27 cellular contexts compared by ENCODE assay signal in the genomic region with DNA sequence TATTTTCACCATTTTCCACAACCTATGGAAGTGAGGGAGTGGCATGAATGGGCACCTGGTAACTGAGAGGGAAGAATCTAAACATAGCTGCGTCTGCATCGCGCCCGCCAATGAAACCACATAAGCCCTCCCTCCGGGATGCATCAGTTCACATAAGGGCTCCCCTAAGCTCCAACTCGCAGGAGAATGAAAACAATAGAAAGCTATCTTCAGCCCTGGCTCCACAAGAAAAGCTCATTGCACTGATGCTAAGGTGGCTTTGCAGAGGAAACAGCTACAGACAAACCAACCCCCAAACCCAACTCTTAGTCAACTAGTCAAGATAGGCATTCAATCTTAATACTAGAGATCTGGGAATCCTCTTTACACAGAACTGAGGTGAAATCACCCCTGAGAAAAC.
DNase-seq lines count a peak whose midpoint lies in the region; TF ChIP-seq lines count a peak whose summit lies in the region.
"Had no signal": no experiment of that assay in that cellular context is flagged by ENCODE, and none has a peak within 500 bp of the region (broad histone marks: within the 10 kb centered on the region; RNA-seq: fewer than 3 reads in every experiment).

No MANE protein-coding gene starts in this region.

- no peak overlapping the region for H3K4me3 Mint-ChIP-seq in CD4-positive, alpha-beta memory T cell
- H3K4me3 Mint-ChIP-seq: activated T-cell treated with anti-CD3 and anti-CD28 coated beads, Interleukin-2, amount 50 U/mL, for 4 hours had no signal

- no peak overlapping the region for H3K4me3 ChIP-seq in BLaER1 treated with 17β-estradiol and CSF1 and Interleukin-3, amounts not matched to agents 10 nM and 100 nM
- H3K4me3 ChIP-seq in dorsolateral prefrontal cortex (peak overlapping the region in 36 of 59 donors; percentile 1 to 53 (median 24)), rectal smooth muscle tissue (ENCODE audit: low read length) (no peak overlapping the region)
- H3K4me3 ChIP-seq in CD4-positive, alpha-beta memory T cell (ENCODE audit: low read length in 2 of 2), result no peak overlapping the region
- H3K4me3 ChIP-seq: lower lobe of right lung, pancreas, right lobe of liver had no signal

- CTCF ChIA-PET in CD4-positive, alpha-beta memory T cell (lab: Charles Lee; ENCODE audit: partially characterized antibody), result interaction anchor here (1.0 to 1.1 kb wide), 2 partner anchors 27 to 66 kb away, joined by 3 read pairs; no protein-coding TSS in a partner anchor

- DNase-seq in NCI-H2107 (lab: John Stamatoyannopoulos, UW), result peak; percentile 70
- peak in 1 of 10 donors; percentile 43 for DNase-seq in dorsolateral prefrontal cortex
- DNase-seq in mesenteric fat pad (ENCODE audit: low spot score), result no peak
- no peak for DNase-seq in CD4-positive, alpha-beta memory T cell
- no peak for DNase-seq in activated CD4-positive, alpha-beta T cell treated with anti-CD3 and anti-CD28 coated beads for 48 hours
- no peak for DNase-seq in NCI-H2196 treated with DMSO at 0.1 percent for 48 hours (lab: John Stamatoyannopoulos, UW; ENCODE audit: unreplicated experiment)
- DNase-seq: activated CD4-positive, alpha-beta T cell treated with anti-CD3 and anti-CD28 coated beads, Interleukin-2, amount 50 U/mL, for 1 hour; activated gamma-delta T cell treated with Interleukin-2 at 50 U/mL for 16 hours; activated T-cell treated with anti-CD3 and anti-CD28 coated beads, Interleukin-2, amount 50 U/mL, for 4 hours; BE2C; COR-L47; HCEC 1CT; KG1; lower lobe of right lung; MM.1S; NCI-H1417 treated with DMSO at 0.1 percent for 48 hours; NCI-H2171; NCI-H524 treated with DMSO at 0.1 percent for 48 hours; NK-92 treated with Interleukin-12 subunit alpha and Interleukin-12 subunit beta, amount 100 ng/mL, for 24 hours; pancreas; right lobe of liver; SHP77; stimulated activated CD4-positive, alpha-beta T cell treated with anti-CD3 and anti-CD28 coated beads, Interleukin-12 subunit alpha, Interleukin-12 subunit beta, amount 100 ng/mL, for 4 hours; stimulated activated CD4-positive, alpha-beta T cell treated with anti-CD3 and anti-CD28 coated beads, Interleukin-4, amount 100 ng/mL, for 1 hour; SW 1271 had no signal

- no peak overlapping the region; a peak in 1 of 22 replicates for H3K9ac ChIP-seq in BLaER1 treated with 17β-estradiol and CSF1 and Interleukin-3, amounts not matched to agents 10 nM and 100 nM
- H3K9ac ChIP-seq in rectal smooth muscle tissue (ENCODE audit: low read length), result no peak overlapping the region

- no peaks in the 10 kb centered on the region for H3K27me3 Mint-ChIP-seq in CD4-positive, alpha-beta memory T cell

- H3K36me3 ChIP-seq in BLaER1 treated with 17β-estradiol and CSF1 and Interleukin-3, amounts not matched to agents 10 nM and 100 nM, result peaks cover 0 to 23% (median 3%) of the 10 kb centered on the region in 11 experiments; a peak in 4 of 22 replicates
- no peaks in the 10 kb centered on the region for H3K36me3 ChIP-seq in rectal smooth muscle tissue (ENCODE audit: control insufficient read depth, insufficient read depth, low read length)
- no peaks in the 10 kb centered on the region for H3K36me3 ChIP-seq in CD4-positive, alpha-beta memory T cell (ENCODE audit: insufficient read depth, low read length)
- H3K36me3 ChIP-seq: BE2C, lower lobe of right lung, pancreas, right lobe of liver had no signal

- no peak for TF ChIP-seq CTCF in dorsolateral prefrontal cortex (IDR thresholded peaks at IDR 0.05 in 54 of 56, conservative IDR thresholded peaks at IDR 0.05 in 2 of 56; ENCODE audit: low read depth in 1 of 56, partially characterized antibody in 56 of 56)

- no peaks in the 10 kb centered on the region for H3K9me3 ChIP-seq in BLaER1 treated with 17β-estradiol and CSF1 and Interleukin-3, amounts not matched to agents 10 nM and 100 nM (replicated peaks in 1 of 11)
- H3K9me3 ChIP-seq in CD4-positive, alpha-beta memory T cell (ENCODE audit: control insufficient read depth in 1 of 2, low read length in 2 of 2), result no peaks in the 10 kb centered on the region
- H3K9me3 ChIP-seq: BE2C, lower lobe of right lung, pancreas, right lobe of liver had no signal

- intact Hi-C loops in dorsolateral prefrontal cortex (cut with DNase I), result loop anchor here in 1 of 2 donors (5.0 to 10.0 kb wide), 2 partner anchors 151 to 201 kb away; no protein-coding TSS in a partner anchor
- intact Hi-C loops in CD4-positive, alpha-beta memory T cell (cut with micrococcal nuclease), result no loop called here

- peak overlapping the region; percentile 35 to 77 (median 66) for H3K4me2 ChIP-seq in BLaER1 treated with 17β-estradiol and CSF1 and Interleukin-3, amounts not matched to agents 10 nM and 100 nM

- POLR2A ChIA-PET in CD4-positive, alpha-beta memory T cell (lab: Charles Lee; ENCODE audit: partially characterized antibody), result no interaction called here

- H3K36me3 Mint-ChIP-seq in CD4-positive, alpha-beta memory T cell, result peaks cover 12 to 17% of the 10 kb centered on the region in 2 donors

- peaks cover 0 to 93% (median 34%) of the 10 kb centered on the region in 11 experiments; a peak in 15 of 22 replicates for H4K20me1 ChIP-seq in BLaER1 treated with 17β-estradiol and CSF1 and Interleukin-3, amounts not matched to agents 10 nM and 100 nM

- H3K27me3 ChIP-seq in BLaER1 treated with 17β-estradiol and CSF1 and Interleukin-3, amounts not matched to agents 10 nM and 100 nM, result no peaks in the 10 kb centered on the region
- H3K27me3 ChIP-seq in dorsolateral prefrontal cortex (no peaks in the 10 kb centered on the region), rectal smooth muscle tissue (ENCODE audit: control insufficient read depth, insufficient read depth, low read length) (no peaks in the 10 kb centered on the region)
- H3K27me3 ChIP-seq in CD4-positive, alpha-beta memory T cell (ENCODE audit: insufficient read depth, low read length), result no peaks in the 10 kb centered on the region
- H3K27me3 ChIP-seq: BE2C, pancreas, right lobe of liver had no signal

- no peaks in the 10 kb centered on the region for H3K9me3 Mint-ChIP-seq in CD4-positive, alpha-beta memory T cell
- H3K9me3 Mint-ChIP-seq: activated T-cell treated with anti-CD3 and anti-CD28 coated beads, Interleukin-2, amount 50 U/mL, for 4 hours had no signal

- H3K27ac ChIP-seq in BLaER1 treated with 17β-estradiol and CSF1 and Interleukin-3, amounts not matched to agents 10 nM and 100 nM, result no peak overlapping the region
- H3K27ac ChIP-seq in dorsolateral prefrontal cortex (peak overlapping the region in 23 of 59 donors; percentile 0 to 72 (median 51)), rectal smooth muscle tissue (ENCODE audit: low read depth, low read length) (peak overlapping the region; percentile 6)
- no peak overlapping the region for H3K27ac ChIP-seq in CD4-positive, alpha-beta memory T cell (ENCODE audit: low read depth, low read length)
- H3K27ac ChIP-seq: lower lobe of right lung, pancreas, right lobe of liver had no signal

- H3K27ac Mint-ChIP-seq in CD4-positive, alpha-beta memory T cell, result no peak overlapping the region

- H3K4me1 Mint-ChIP-seq in CD4-positive, alpha-beta memory T cell, result peaks cover 45 to 76% (median 57%) of the 10 kb centered on the region in 4 donors

- H3K4me1 ChIP-seq in BLaER1 treated with 17β-estradiol and CSF1 and Interleukin-3, amounts not matched to agents 10 nM and 100 nM, result peaks cover 41 to 74% (median 60%) of the 10 kb centered on the region in 10 experiments
- peaks cover 7% of the 10 kb centered on the region for H3K4me1 ChIP-seq in rectal smooth muscle tissue (ENCODE audit: control insufficient read depth, insufficient read depth, low read length)
- H3K4me1 ChIP-seq in CD4-positive, alpha-beta memory T cell (ENCODE audit: insufficient read depth, low read length), result peaks cover 19% of the 10 kb centered on the region
- H3K4me1 ChIP-seq: pancreas had no signal

Comparison
In these comparisons a context has a peak if more than half of its experiments do, and no peak if none do; other contexts are left out.
1. H3K4me3 ChIP-seq: peak in dorsolateral prefrontal cortex (36 of 59); none in BLaER1 treated with 17β-estradiol and CSF1 and Interleukin-3, amounts not matched to agents 10 nM and 100 nM (0 of 10), rectal smooth muscle tissue (single experiment) and CD4-positive, alpha-beta memory T cell (0 of 2).